Comparison of ENCODE assay signal across 22 cellular contexts in the genomic region with DNA sequence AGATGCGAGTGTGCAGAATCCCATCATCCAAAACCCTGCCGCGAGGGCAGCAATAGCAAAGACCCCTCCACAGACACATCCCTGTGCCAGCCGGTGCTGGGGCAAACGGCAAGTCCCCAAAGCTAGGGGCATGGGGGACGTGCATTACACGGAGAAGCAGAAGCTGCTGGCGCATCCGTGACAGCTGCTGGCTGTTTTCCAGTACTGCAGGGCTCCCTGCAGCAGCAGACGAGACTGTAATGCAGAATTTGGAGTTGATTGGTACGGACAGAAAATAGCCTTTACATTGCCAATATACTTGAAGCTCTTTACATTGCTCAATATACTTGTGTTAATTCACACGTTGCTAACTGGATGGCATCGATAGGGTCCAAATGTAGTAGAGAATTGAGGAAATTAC.
DNase-seq lines count a peak whose midpoint lies in the region; ATAC-seq and TF ChIP-seq lines count a peak whose summit lies in the region.
"Had no signal": no experiment of that assay in that cellular context is flagged by ENCODE, and none has a peak within 500 bp of the region (broad histone marks: within the 10 kb centered on the region; RNA-seq: fewer than 3 reads in every experiment).

No MANE protein-coding gene starts in this region.

- no peak overlapping the region for H2BK20ac ChIP-seq in H9 (ENCODE audit: low read depth, low read length, poor library complexity, severe bottlenecking)

- no peak overlapping the region for H4K8ac ChIP-seq in H9 (replicated peaks; ENCODE audit: insufficient read length, low read depth, low read length)

- H3K27ac Mint-ChIP-seq in H9 (no peak overlapping the region), WTC11 (no peak overlapping the region)
- H3K27ac Mint-ChIP-seq: B cell; dendritic cell treated with granulocyte-macrophage colony-stimulating factor and Interleukin-4, amounts not matched to agents 40 ng/mL and 50 ng/mL, for 4 days had no signal

- no peak overlapping the region for H3K4me3 Mint-ChIP-seq in H9
- H3K4me3 Mint-ChIP-seq in WTC11: no peak overlapping the region
- H3K4me3 Mint-ChIP-seq: B cell; dendritic cell treated with granulocyte-macrophage colony-stimulating factor and Interleukin-4, amounts not matched to agents 40 ng/mL and 50 ng/mL, for 4 days; nephron progenitor cell had no signal

- no peak overlapping the region for H2BK5ac ChIP-seq in H9 (ENCODE audit: insufficient read length, low read length)

- H4K20me1 ChIP-seq in H9 (ENCODE audit: control insufficient read depth, insufficient read depth, insufficient read length): no peaks in the 10 kb centered on the region

- H3K27me3 Mint-ChIP-seq in H9 (ENCODE audit: low read depth) (no peaks in the 10 kb centered on the region), WTC11 (ENCODE audit: low read depth) (no peaks in the 10 kb centered on the region)
- H3K27me3 Mint-ChIP-seq: B cell; dendritic cell treated with granulocyte-macrophage colony-stimulating factor and Interleukin-4, amounts not matched to agents 40 ng/mL and 50 ng/mL, for 4 days had no signal

- no peak overlapping the region for H3T11ph ChIP-seq in H9 (ENCODE audit: low read length)

- H2AFZ ChIP-seq in H9 (ENCODE audit: low read length): no peak overlapping the region
- H2AFZ ChIP-seq: GM23248 had no signal

- H3K36me3 Mint-ChIP-seq in H9 (ENCODE audit: insufficient read depth in 1 of 3, low read depth in 3 of 3) (no peaks in the 10 kb centered on the region), WTC11 (no peaks in the 10 kb centered on the region)

- no peak overlapping the region for H2BK15ac ChIP-seq in H9 (ENCODE audit: low read depth, low read length)

- WGBS in H9 (ENCODE audit: extremely low coverage, insufficient read length, low lambda C conversion rate): no CpG with 5 or more reads among the region's 13 CpGs

- DNase-seq in H9 (no peak), NCI-H2227 (lab: John Stamatoyannopoulos, UW; ENCODE audit: unreplicated experiment) (peak; percentile 36), WTC11 (ENCODE audit: low spot score) (no peak), occipital lobe (lab: John Stamatoyannopoulos, UW) (peak; percentile 3), mesenteric fat pad (ENCODE audit: low spot score) (no peak), HEK293T (ENCODE audit: extremely low spot score) (no peak), 8988T (no peak), NCI-H2196 (lab: John Stamatoyannopoulos, UW; ENCODE audit: unreplicated experiment) (no peak)
- DNase-seq: activated CD4-positive, alpha-beta T cell treated with anti-CD3 and anti-CD28 coated beads for 48 hours; Calu3; GM23248; left cardiac atrium; NCI-H526 treated with DMSO at 0.1 percent for 48 hours; nephron progenitor cell; small intestine; stimulated activated CD4-positive, alpha-beta T cell treated with anti-CD3 and anti-CD28 coated beads, Interleukin-2, amount 100 ng/mL, for 48 hours; stomach; T-helper 9 cell had no signal

- H3K4ac ChIP-seq in H9 (ENCODE audit: low read depth, low read length): no peak overlapping the region

- H3K79me2 ChIP-seq in H9 (ENCODE audit: insufficient read depth, low read length): no peaks in the 10 kb centered on the region

- no peaks in the 10 kb centered on the region for H3K27me3 ChIP-seq in H9 (ENCODE audit: insufficient read depth, low read length)
- H3K27me3 ChIP-seq: stomach had no signal

- H2BK120ac ChIP-seq in H9 (ENCODE audit: low read depth, low read length, poor library complexity, severe bottlenecking): no peak overlapping the region

- 0 out of 3 replicates have a peak, but pooled peaks have one; percentile 26 for TF ChIP-seq CTCF in H9 (conservative IDR thresholded peaks at IDR 0.05)
- no peak for TF ChIP-seq CTCF in WTC11 (IDR thresholded peaks at IDR 0.05)

- H3K23ac ChIP-seq in H9 (ENCODE audit: insufficient read length, low read depth, low read length): no peak overlapping the region

- H3K18ac ChIP-seq in H9 (ENCODE audit: insufficient read length, low read depth, low read length): no peak overlapping the region

- peak; percentile 41 for ATAC-seq in WTC11
- ATAC-seq: left cardiac atrium had no signal

- H4K91ac ChIP-seq in H9 (ENCODE audit: insufficient read length, low read depth, low read length): no peak overlapping the region

- H4K5ac ChIP-seq in H9 (ENCODE audit: insufficient read length, low read depth, low read length): no peak overlapping the region

- no peak overlapping the region for H3K4me2 ChIP-seq in H9 (ENCODE audit: insufficient read depth, insufficient read length, low read length)

- no peak overlapping the region for H3K56ac ChIP-seq in H9 (ENCODE audit: insufficient read length, low read depth, low read length)

- H3K9me3 Mint-ChIP-seq in H9 (no peaks in the 10 kb centered on the region), WTC11 (peaks cover 3% of the 10 kb centered on the region)
- H3K9me3 Mint-ChIP-seq: dendritic cell treated with granulocyte-macrophage colony-stimulating factor and Interleukin-4, amounts not matched to agents 40 ng/mL and 50 ng/mL, for 4 days; nephron progenitor cell had no signal

- H2AK5ac ChIP-seq in H9 (ENCODE audit: insufficient read length, low read length): no peak overlapping the region

- H3K27ac ChIP-seq in H9 (ENCODE audit: insufficient read length, low read depth, low read length): no peak overlapping the region
- H3K27ac ChIP-seq: GM23248, prostate gland, SK-N-MC, stomach had no signal

- POLR2A ChIA-PET in WTC11 (lab: Charles Lee) (no interaction called here), HEK293T (lab: Yijun Ruan, JAX) (no interaction called here)

- no peak overlapping the region for H3K14ac ChIP-seq in H9 (ENCODE audit: insufficient read depth, low read length)

- no peaks in the 10 kb centered on the region for H3K4me1 ChIP-seq in H9 (ENCODE audit: insufficient read depth, low read length)
- H3K4me1 ChIP-seq: prostate gland, stomach had no signal

- H3K4me1 Mint-ChIP-seq in H9: no peaks in the 10 kb centered on the region
- H3K4me1 Mint-ChIP-seq in WTC11: no peaks in the 10 kb centered on the region
- H3K4me1 Mint-ChIP-seq: B cell had no signal

- H3K79me1 ChIP-seq in H9 (ENCODE audit: insufficient read depth, low read depth, low read length, poor library complexity, severe bottlenecking): no peaks in the 10 kb centered on the region

- H2BK12ac ChIP-seq in H9 (ENCODE audit: insufficient read length, low read depth, low read length): no peak overlapping the region

- CTCF ChIA-PET in WTC11 (lab: Charles Lee): interaction anchor here (1.2 kb wide), 1 partner anchor 57 kb away, joined by 3 read pairs; no protein-coding TSS in a partner anchor
- CTCF ChIA-PET in HEK293T (lab: Yijun Ruan, JAX): no interaction called here

- H3K9me3 ChIP-seq in H9 (ENCODE audit: control insufficient read depth, low read depth, low read length): no peaks in the 10 kb centered on the region
- H3K9me3 ChIP-seq: prostate gland, stomach had no signal

- H3K9ac ChIP-seq in H9 (ENCODE audit: extremely low read depth, insufficient read length, low read length): no peak overlapping the region
- H3K9ac ChIP-seq: GM23248 had no signal

- H3K23me2 ChIP-seq in H9 (ENCODE audit: insufficient read length, low read depth, low read length, poor library complexity, severe bottlenecking): no peaks in the 10 kb centered on the region

TF ChIP-seq in WTC11, 78 proteins besides CTCF, POLR2A, EP300 and RAD21 (continues in another document):
- TF ChIP-seq IRF1 (CRISPR knock-in tag; IDR thresholded peaks at IDR 0.05): no peak
- TF ChIP-seq NR3C1 (CRISPR knock-in tag; conservative IDR thresholded peaks at IDR 0.05; ENCODE audit: low read depth): no peak
- no peak for TF ChIP-seq ZNF671 (CRISPR knock-in tag; IDR thresholded peaks at IDR 0.05)
- no peak for TF ChIP-seq GTF2I (CRISPR knock-in tag; conservative IDR thresholded peaks at IDR 0.05)
- no peak for TF ChIP-seq CREB1 (CRISPR knock-in tag; IDR thresholded peaks at IDR 0.05)
- no peak for TF ChIP-seq GRHL2 (CRISPR knock-in tag; IDR thresholded peaks at IDR 0.05; ENCODE audit: insufficient replicate concordance, severe bottlenecking)
- no peak for TF ChIP-seq ESRRA (CRISPR knock-in tag; IDR thresholded peaks at IDR 0.05; ENCODE audit: borderline replicate concordance)
- no peak for TF ChIP-seq ATF1 (CRISPR knock-in tag; IDR thresholded peaks at IDR 0.05)
- TF ChIP-seq SOX15 (CRISPR knock-in tag; IDR thresholded peaks at IDR 0.05): no peak

TF ChIP-seq in HEK293T, 16 proteins besides CTCF, POLR2A, EP300 and RAD21:
- TF ChIP-seq NFRKB (IDR thresholded peaks at IDR 0.05): no peak
- TF ChIP-seq CTBP1 (IDR thresholded peaks at IDR 0.05; ENCODE audit: borderline replicate concordance): no peak
- no peak for TF ChIP-seq ZNF384 (IDR thresholded peaks at IDR 0.05)
- TF ChIP-seq FOXK2 (IDR thresholded peaks at IDR 0.05): no peak
- no peak for TF ChIP-seq L3MBTL2 (conservative IDR thresholded peaks at IDR 0.05)
- TF ChIP-seq FOXA1 (IDR thresholded peaks at IDR 0.05): no peak
- no peak for TF ChIP-seq TARDBP (IDR thresholded peaks at IDR 0.05)
- no peak for TF ChIP-seq FOXM1 (IDR thresholded peaks at IDR 0.05; ENCODE audit: borderline replicate concordance)
- TF ChIP-seq BHLHE40 (IDR thresholded peaks at IDR 0.05; ENCODE audit: borderline replicate concordance): no peak
- TF ChIP-seq HDGF (IDR thresholded peaks at IDR 0.05; ENCODE audit: borderline replicate concordance): no peak
- no peak for TF ChIP-seq SUZ12 (IDR thresholded peaks at IDR 0.05)
- no peak for TF ChIP-seq SP1 (IDR thresholded peaks at IDR 0.05)
- no peak for TF ChIP-seq ELF4 (IDR thresholded peaks at IDR 0.05)
- TF ChIP-seq, protein P1, sequence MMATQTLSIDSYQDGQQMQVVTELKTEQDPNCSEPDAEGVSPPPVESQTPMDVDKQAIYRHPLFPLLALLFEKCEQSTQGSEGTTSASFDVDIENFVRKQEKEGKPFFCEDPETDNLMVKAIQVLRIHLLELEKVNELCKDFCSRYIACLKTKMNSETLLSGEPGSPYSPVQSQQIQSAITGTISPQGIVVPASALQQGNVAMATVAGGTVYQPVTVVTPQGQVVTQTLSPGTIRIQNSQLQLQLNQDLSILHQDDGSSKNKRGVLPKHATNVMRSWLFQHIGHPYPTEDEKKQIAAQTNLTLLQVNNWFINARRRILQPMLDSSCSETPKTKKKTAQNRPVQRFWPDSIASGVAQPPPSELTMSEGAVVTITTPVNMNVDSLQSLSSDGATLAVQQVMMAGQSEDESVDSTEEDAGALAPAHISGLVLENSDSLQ (IDR thresholded peaks at IDR 0.05): no peak
- TF ChIP-seq ARNT (IDR thresholded peaks at IDR 0.05): no peak
- TF ChIP-seq LEF1 (IDR thresholded peaks at IDR 0.05; ENCODE audit: borderline replicate concordance): no peak

Comparison
In these comparisons a context has a peak if more than half of its experiments do, and no peak if none do; other contexts are left out.
1. DNase-seq: peak in NCI-H2227 (single experiment) and occipital lobe (single experiment); none in H9 (single experiment), WTC11 (single experiment), mesenteric fat pad (single experiment), HEK293T (single experiment), 8988T (single experiment) and NCI-H2196 (single experiment).